8 cellular contexts compared by ENCODE assay signal in genomic region chr4:182642831-182643230, GRCh38.
DNase-seq lines count a peak whose midpoint lies in the region; ATAC-seq and TF ChIP-seq lines count a peak whose summit lies in the region.

No MANE protein-coding gene starts in this region.

- TF ChIP-seq RAD21 in SK-N-SH (IDR thresholded peaks at IDR 0.05; ENCODE audit: low read length): no peak

- peak overlapping the region; percentile 72; the same call in 1 of the 2 replicates for H2AFZ ChIP-seq in SK-N-SH (ENCODE audit: low read depth)

- CTCF ChIA-PET in SK-N-SH (lab: Yijun Ruan, JAX): interaction anchor here (0.7 to 1.0 kb wide), 3 partner anchors 9 to 30 kb away, joined by 3 read pairs; no protein-coding TSS in a partner anchor

- no peaks in the 10 kb centered on the region for H4K20me1 ChIP-seq in SK-N-SH (ENCODE audit: insufficient read depth)

- H3K36me3 ChIP-seq in SK-N-SH (replicated peaks in 1 of 2; ENCODE audit: control insufficient read depth in 1 of 2, insufficient read depth in 2 of 2, low read length in 1 of 2) (no peaks in the 10 kb centered on the region), ascending aorta (no peaks in the 10 kb centered on the region)

- H3K4me3 ChIP-seq in SK-N-SH (ENCODE audit: low read depth in 2 of 2, low read length in 1 of 2): no peak overlapping the region
- no peak overlapping the region for H3K4me3 ChIP-seq in ascending aorta

- peaks cover 21% of the 10 kb centered on the region for H3F3A ChIP-seq in SK-N-SH (replicated peaks; ENCODE audit: insufficient read depth)

- TF ChIP-seq CTCF in SK-N-SH (IDR thresholded peaks at IDR 0.05) (peak; percentile 51), ascending aorta (IDR thresholded peaks at IDR 0.05) (no peak)

- peak overlapping the region; percentile 49; the same call in 1 of the 2 replicates for H3K9ac ChIP-seq in SK-N-SH

- peak; percentile 84 for ATAC-seq in GM18861 (IDR thresholded peaks at IDR 0.05; ENCODE audit: unreplicated experiment)
- ATAC-seq in HG02970 (IDR thresholded peaks at IDR 0.05; ENCODE audit: low FRiP score, unreplicated experiment): peak; percentile 69
- no peak for ATAC-seq in Right ventricle myocardium inferior
- no peak for ATAC-seq in GM21515 (IDR thresholded peaks at IDR 0.05; ENCODE audit: unreplicated experiment)

- peak; percentile 14 for DNase-seq in SK-N-SH
- peak; percentile 22 for DNase-seq in myocyte (ENCODE audit: low read depth)
- no peak for DNase-seq in ascending aorta (ENCODE audit: low spot score in 2 of 2)
- no peak for DNase-seq in Right ventricle myocardium inferior (ENCODE audit: missing footprints)
- DNase-seq in superior temporal gyrus (ENCODE audit: extremely low spot score): no peak

- WGBS in SK-N-SH (ENCODE audit: low lambda C conversion rate): 80% methylated on average over 2 of the region's 2 CpGs

- no peaks in the 10 kb centered on the region for H3K27me3 ChIP-seq in SK-N-SH (ENCODE audit: insufficient read depth)
- no peaks in the 10 kb centered on the region for H3K27me3 ChIP-seq in ascending aorta

- no peak for TF ChIP-seq EP300 in SK-N-SH (IDR thresholded peaks at IDR 0.05; ENCODE audit: borderline replicate concordance in 1 of 2, low read depth in 1 of 2, low read length in 1 of 2)

- peaks cover 6 to 8% of the 10 kb centered on the region in 2 experiments; a peak in 3 of 4 replicates for H3K4me1 ChIP-seq in SK-N-SH (ENCODE audit: control insufficient read depth in 1 of 2, insufficient read depth in 2 of 2, low read depth in 1 of 2, low read length in 1 of 2)
- H3K4me1 ChIP-seq in ascending aorta: no peaks in the 10 kb centered on the region

- H3K27ac ChIP-seq in SK-N-SH (ENCODE audit: low read depth in 2 of 2, low read length in 1 of 2) (peak overlapping the region; percentile 69 to 90; a peak in 3 of 4 replicates), ascending aorta (no peak overlapping the region)

- H3K4me2 ChIP-seq in SK-N-SH: no peak overlapping the region

- H3K9me3 ChIP-seq in SK-N-SH (no peaks in the 10 kb centered on the region), ascending aorta (peaks cover 0 to 5% of the 10 kb centered on the region in 2 donors)

- no peaks in the 10 kb centered on the region for H3K9me2 ChIP-seq in SK-N-SH

- POLR2A ChIA-PET in SK-N-SH (lab: Yijun Ruan, JAX): no interaction called here

- H3K79me2 ChIP-seq in SK-N-SH (ENCODE audit: insufficient read depth): no peaks in the 10 kb centered on the region

- intact Hi-C loops in ascending aorta (cut with DNase I) (no loop called here), Right ventricle myocardium inferior (cut with DNase I) (loop anchor here (5.0 kb wide), 1 partner anchor 34 kb away; no protein-coding TSS in a partner anchor)

TF ChIP-seq in SK-N-SH, 30 proteins besides CTCF, POLR2A, EP300 and RAD21:
- TF ChIP-seq JUND (IDR thresholded peaks at IDR 0.05): no peak
- no peak for TF ChIP-seq USF1 (IDR thresholded peaks at IDR 0.05; ENCODE audit: borderline replicate concordance, low read depth)
- no peak for TF ChIP-seq GABPA (IDR thresholded peaks at IDR 0.05; ENCODE audit: low read depth)
- no peak for TF ChIP-seq MAX (IDR thresholded peaks at IDR 0.05; ENCODE audit: low read depth)
- TF ChIP-seq FOXJ3 (CRISPR knock-in tag; IDR thresholded peaks at IDR 0.05): no peak
- TF ChIP-seq EZH2phosphoT487 (IDR thresholded peaks at IDR 0.05; ENCODE audit: borderline replicate concordance, low read depth): no peak
- TF ChIP-seq TAF1 (IDR thresholded peaks at IDR 0.05; ENCODE audit: borderline replicate concordance, low read depth, low read length): no peak
- no peak for TF ChIP-seq TEAD4 (IDR thresholded peaks at IDR 0.05; ENCODE audit: borderline replicate concordance, insufficient read depth)
- no peak for TF ChIP-seq MXI1 (IDR thresholded peaks at IDR 0.05; ENCODE audit: low read depth, low read length)
- no peak for TF ChIP-seq RXRA (IDR thresholded peaks at IDR 0.05; ENCODE audit: borderline replicate concordance, low read depth)
- no peak for TF ChIP-seq NFIC (IDR thresholded peaks at IDR 0.05; ENCODE audit: borderline replicate concordance)

Comparison
In these comparisons a context has a peak if more than half of its experiments do, and no peak if none do; other contexts are left out.
1. ATAC-seq: peak in GM18861 (single experiment) and HG02970 (single experiment); none in Right ventricle myocardium inferior (single experiment) and GM21515 (single experiment).
2. DNase-seq: peak in SK-N-SH (single experiment) and myocyte (single experiment); none in ascending aorta (0 of 2), Right ventricle myocardium inferior (single experiment) and superior temporal gyrus (single experiment).
3. H3K27ac ChIP-seq: peak in SK-N-SH (2 of 2); none in ascending aorta (0 of 2).